20 cellular contexts compared by ENCODE assay signal in the genomic region with DNA sequence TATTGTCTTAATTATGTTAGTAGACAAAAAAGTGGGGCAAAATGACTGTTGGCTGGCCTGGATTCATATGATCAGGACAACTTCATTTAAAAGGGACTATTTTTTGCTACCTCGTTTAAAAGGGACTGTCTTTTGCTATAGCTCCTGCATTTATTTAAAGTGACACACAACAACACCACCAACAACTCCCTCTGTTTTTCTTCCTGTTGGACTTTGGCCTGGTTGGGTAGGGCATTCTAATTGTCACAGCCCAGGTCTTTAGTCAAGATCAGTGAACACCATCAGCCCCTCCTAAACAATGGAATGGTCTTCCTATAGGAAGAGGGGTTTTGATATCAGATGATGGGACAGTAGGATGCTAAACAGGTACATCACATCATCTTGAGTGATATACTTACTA.
"Had no signal": no experiment of that assay in that cellular context is flagged by ENCODE, and none has a peak within 500 bp of the region (broad histone marks: within the 10 kb centered on the region; RNA-seq: fewer than 3 reads in every experiment).

No MANE protein-coding gene starts in this region.

- H3K4me1 ChIP-seq: esophagus squamous epithelium, gastroesophageal sphincter, testis had no signal

- H3K36me3 ChIP-seq: esophagus squamous epithelium had no signal

- DNase-seq: effector memory CD8-positive, alpha-beta T cell; esophagus squamous epithelium; foreskin fibroblast; glutamatergic neuron; kidney; left cardiac atrium; left ventricle myocardium superior; mesendoderm; naive thymus-derived CD8-positive, alpha-beta T cell; posterior cingulate gyrus; stimulated activated CD4-positive, alpha-beta T cell treated with anti-CD3 and anti-CD28 coated beads, Interleukin-2, amount 100 ng/mL, for 24 hours; stimulated activated CD4-positive, alpha-beta T cell treated with anti-CD3 and anti-CD28 coated beads, Interleukin-4, amount 100 ng/mL, for 4 hours; stimulated activated naive B cell treated with anti-CD40 and anti-IgM and Interleukin-4, amounts not matched to agents 10 μg/mL and 1 μg/mL and 100 μg/mL, for 72 hours; stimulated activated naive CD8-positive, alpha-beta T cell treated with anti-CD3 and anti-CD28 coated beads, Interleukin-15, amount 100 ng/mL, for 72 hours; testis; trophoblast cell had no signal

- H3K27ac ChIP-seq: esophagus squamous epithelium, gastroesophageal sphincter, testis had no signal

- ATAC-seq: effector memory CD8-positive, alpha-beta T cell; gastroesophageal sphincter; left cardiac atrium; left ventricle myocardium superior; naive thymus-derived CD8-positive, alpha-beta T cell; sciatic nerve; stimulated activated naive B cell treated with anti-CD40 and anti-IgM and Interleukin-4, amounts not matched to agents 10 μg/mL and 1 μg/mL and 100 μg/mL, for 72 hours; stimulated activated naive CD8-positive, alpha-beta T cell treated with anti-CD3 and anti-CD28 coated beads, Interleukin-15, amount 100 ng/mL, for 72 hours had no signal

- H3K27me3 Mint-ChIP-seq: dendritic cell treated with granulocyte-macrophage colony-stimulating factor and Interleukin-4, amounts not matched to agents 40 ng/mL and 50 ng/mL, for 4 days; effector memory CD8-positive, alpha-beta T cell; naive thymus-derived CD8-positive, alpha-beta T cell; stimulated activated naive B cell treated with anti-CD40 and anti-IgM and Interleukin-4, amounts not matched to agents 10 μg/mL and 1 μg/mL and 100 μg/mL, for 72 hours; stimulated activated naive CD8-positive, alpha-beta T cell treated with anti-CD3 and anti-CD28 coated beads, Interleukin-15, amount 100 ng/mL, for 72 hours had no signal

- H3K4me3 Mint-ChIP-seq: dendritic cell treated with granulocyte-macrophage colony-stimulating factor and Interleukin-4, amounts not matched to agents 40 ng/mL and 50 ng/mL, for 4 days; effector memory CD8-positive, alpha-beta T cell; naive thymus-derived CD8-positive, alpha-beta T cell; neural crest cell; stimulated activated naive B cell treated with anti-CD40 and anti-IgM and Interleukin-4, amounts not matched to agents 10 μg/mL and 1 μg/mL and 100 μg/mL, for 72 hours; stimulated activated naive CD8-positive, alpha-beta T cell treated with anti-CD3 and anti-CD28 coated beads, Interleukin-15, amount 100 ng/mL, for 72 hours had no signal

- H3K4me1 Mint-ChIP-seq: stimulated activated naive B cell treated with anti-CD40 and anti-IgM and Interleukin-4, amounts not matched to agents 10 μg/mL and 1 μg/mL and 100 μg/mL, for 72 hours; stimulated activated naive CD8-positive, alpha-beta T cell treated with anti-CD3 and anti-CD28 coated beads, Interleukin-15, amount 100 ng/mL, for 72 hours had no signal

- H3K27me3 ChIP-seq: esophagus squamous epithelium, gastroesophageal sphincter, testis had no signal

- H3K27ac Mint-ChIP-seq: dendritic cell treated with granulocyte-macrophage colony-stimulating factor and Interleukin-4, amounts not matched to agents 40 ng/mL and 50 ng/mL, for 4 days; naive thymus-derived CD8-positive, alpha-beta T cell; stimulated activated naive B cell treated with anti-CD40 and anti-IgM and Interleukin-4, amounts not matched to agents 10 μg/mL and 1 μg/mL and 100 μg/mL, for 72 hours had no signal

- H3K4me3 ChIP-seq: esophagus squamous epithelium, gastroesophageal sphincter, testis had no signal

- H3K9me3 Mint-ChIP-seq: dendritic cell treated with granulocyte-macrophage colony-stimulating factor and Interleukin-4, amounts not matched to agents 40 ng/mL and 50 ng/mL, for 4 days; effector memory CD8-positive, alpha-beta T cell; neural crest cell; stimulated activated naive B cell treated with anti-CD40 and anti-IgM and Interleukin-4, amounts not matched to agents 10 μg/mL and 1 μg/mL and 100 μg/mL, for 72 hours; stimulated activated naive CD8-positive, alpha-beta T cell treated with anti-CD3 and anti-CD28 coated beads, Interleukin-15, amount 100 ng/mL, for 72 hours had no signal

- H3K9me3 ChIP-seq: esophagus squamous epithelium, gastroesophageal sphincter, testis had no signal
